In genomic region chr7:23415198-23415597, GRCh38 we compare ENCODE assay signal across 23 cellular contexts.
"Had no signal": no experiment of that assay in that cellular context is flagged by ENCODE, and none has a peak within 500 bp of the region (broad histone marks: within the 10 kb centered on the region; RNA-seq: fewer than 3 reads in every experiment).

No MANE protein-coding gene starts in this region.

- DNase-seq: dermis blood vessel endothelial cell; effector memory CD4-positive, alpha-beta T cell; immature natural killer cell; kidney glomerular epithelial cell; left colon; left ventricle myocardium inferior; mammary epithelial cell; nucleus accumbens; ovary; psoas muscle; spleen; stimulated activated CD4-positive, alpha-beta T cell treated with anti-CD3 and anti-CD28 coated beads, Interleukin-4, amount 100 ng/mL, for 4 hours; stimulated activated naive CD8-positive, alpha-beta T cell treated with anti-CD3 and anti-CD28 coated beads, Interleukin-15, Interleukin-2, amounts not matched to agents 100 U/mL and 50 U/mL, for 24 hours; substantia nigra; testis; tibial artery had no signal

- H3K9me3 Mint-ChIP-seq: immature natural killer cell; natural killer cell treated with Interleukin-12 subunit alpha and Interleukin-12 subunit beta and Interleukin-15 and Interleukin-18, amount 100 ng/mL, for 72 hours; neural crest cell; stimulated activated memory B cell treated with anti-CD40 and anti-IgM and Interleukin-4, amounts not matched to agents 10 μg/mL and 1 μg/mL and 100 μg/mL, for 72 hours; type B pancreatic cell had no signal

- H3K27ac Mint-ChIP-seq: immature natural killer cell; natural killer cell treated with Interleukin-12 subunit alpha and Interleukin-12 subunit beta and Interleukin-15 and Interleukin-18, amount 100 ng/mL, for 72 hours; stimulated activated memory B cell treated with anti-CD40 and anti-IgM and Interleukin-4, amounts not matched to agents 10 μg/mL and 1 μg/mL and 100 μg/mL, for 72 hours; type B pancreatic cell had no signal

- FAIRE-seq: endometrium, frontal cortex had no signal

- H3K4me3 Mint-ChIP-seq: immature natural killer cell; natural killer cell treated with Interleukin-12 subunit alpha and Interleukin-12 subunit beta and Interleukin-15 and Interleukin-18, amount 100 ng/mL, for 72 hours; neural crest cell; stimulated activated memory B cell treated with anti-CD40 and anti-IgM and Interleukin-4, amounts not matched to agents 10 μg/mL and 1 μg/mL and 100 μg/mL, for 72 hours; type B pancreatic cell had no signal

- H3K4me1 Mint-ChIP-seq: immature natural killer cell had no signal

- H3K36me3 Mint-ChIP-seq: immature natural killer cell; natural killer cell treated with Interleukin-12 subunit alpha and Interleukin-12 subunit beta and Interleukin-15 and Interleukin-18, amount 100 ng/mL, for 72 hours; stimulated activated memory B cell treated with anti-CD40 and anti-IgM and Interleukin-4, amounts not matched to agents 10 μg/mL and 1 μg/mL and 100 μg/mL, for 72 hours had no signal

- H3K27me3 Mint-ChIP-seq: type B pancreatic cell had no signal

- ATAC-seq: left colon; natural killer cell treated with Interleukin-12 subunit alpha and Interleukin-12 subunit beta and Interleukin-15 and Interleukin-18, amount 100 ng/mL, for 72 hours; psoas muscle; right cardiac atrium; stimulated activated memory B cell treated with anti-CD40 and anti-IgM and Interleukin-4, amounts not matched to agents 10 μg/mL and 1 μg/mL and 100 μg/mL, for 72 hours; stimulated activated naive CD8-positive, alpha-beta T cell treated with anti-CD3 and anti-CD28 coated beads, Interleukin-15, Interleukin-2, amounts not matched to agents 100 U/mL and 50 U/mL, for 24 hours had no signal
